In the genomic region with DNA sequence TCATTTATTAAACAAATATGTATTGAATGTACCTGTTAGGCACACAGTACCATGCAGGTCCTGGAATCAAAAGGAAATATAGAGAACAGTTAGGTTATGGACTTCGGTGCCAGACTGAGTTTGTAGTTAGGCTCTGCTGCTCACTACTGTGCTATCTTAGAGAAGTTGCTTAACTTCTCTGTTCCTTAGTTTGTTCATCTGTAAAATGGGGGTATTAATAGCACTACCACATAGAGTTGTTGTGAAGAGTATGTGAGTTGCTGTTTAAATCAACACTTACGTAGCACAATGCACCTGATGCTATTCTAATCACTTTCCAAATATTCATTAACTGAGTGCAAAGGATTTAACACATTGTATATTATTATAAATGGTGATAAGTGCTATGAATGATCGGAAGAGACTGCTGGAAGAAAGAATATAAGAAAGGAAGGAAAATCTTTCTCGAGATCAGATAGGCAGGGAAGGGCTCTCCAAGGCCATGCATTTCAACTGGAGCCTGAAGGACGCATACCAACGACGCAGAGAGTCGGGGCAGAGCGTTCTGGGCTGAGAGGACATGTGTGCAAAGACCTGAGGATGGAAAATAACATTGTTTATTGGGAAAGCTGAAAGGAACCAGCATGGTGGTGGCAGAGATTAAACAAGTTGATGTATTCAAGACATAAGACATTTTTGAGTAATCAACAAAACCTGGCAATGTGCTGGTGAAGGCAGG, we compare ENCODE assay signal across 2 cellular contexts.
TF ChIP-seq lines count a peak whose summit lies in the region.

No MANE protein-coding gene starts in this region.

TF ChIP-seq in HEK293, 187 proteins besides CTCF, POLR2A, EP300 and RAD21 (continued from another document):
- TF ChIP-seq GLIS2 (tag by site-specific recombination; IDR thresholded peaks at IDR 0.05): no peak
- TF ChIP-seq ZNF555 (tag by site-specific recombination; conservative IDR thresholded peaks at IDR 0.05): no peak
- TF ChIP-seq ZNF629 (tag by site-specific recombination; IDR thresholded peaks at IDR 0.05): no peak
- TF ChIP-seq, protein P1, sequence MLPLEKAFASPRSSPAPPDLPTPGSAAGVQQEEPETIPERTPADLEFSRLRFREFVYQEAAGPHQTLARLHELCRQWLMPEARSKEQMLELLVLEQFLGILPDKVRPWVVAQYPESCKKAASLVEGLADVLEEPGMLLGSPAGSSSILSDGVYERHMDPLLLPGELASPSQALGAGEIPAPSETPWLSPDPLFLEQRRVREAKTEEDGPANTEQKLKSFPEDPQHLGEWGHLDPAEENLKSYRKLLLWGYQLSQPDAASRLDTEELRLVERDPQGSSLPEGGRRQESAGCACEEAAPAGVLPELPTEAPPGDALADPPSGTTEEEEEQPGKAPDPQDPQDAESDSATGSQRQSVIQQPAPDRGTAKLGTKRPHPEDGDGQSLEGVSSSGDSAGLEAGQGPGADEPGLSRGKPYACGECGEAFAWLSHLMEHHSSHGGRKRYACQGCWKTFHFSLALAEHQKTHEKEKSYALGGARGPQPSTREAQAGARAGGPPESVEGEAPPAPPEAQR (tag by site-specific recombination; IDR thresholded peaks at IDR 0.05): no peak
- TF ChIP-seq ZNF768 (tag by site-specific recombination; IDR thresholded peaks at IDR 0.05): peak; percentile 45; the same call in 1 of the 2 replicates
- TF ChIP-seq, protein P2, sequence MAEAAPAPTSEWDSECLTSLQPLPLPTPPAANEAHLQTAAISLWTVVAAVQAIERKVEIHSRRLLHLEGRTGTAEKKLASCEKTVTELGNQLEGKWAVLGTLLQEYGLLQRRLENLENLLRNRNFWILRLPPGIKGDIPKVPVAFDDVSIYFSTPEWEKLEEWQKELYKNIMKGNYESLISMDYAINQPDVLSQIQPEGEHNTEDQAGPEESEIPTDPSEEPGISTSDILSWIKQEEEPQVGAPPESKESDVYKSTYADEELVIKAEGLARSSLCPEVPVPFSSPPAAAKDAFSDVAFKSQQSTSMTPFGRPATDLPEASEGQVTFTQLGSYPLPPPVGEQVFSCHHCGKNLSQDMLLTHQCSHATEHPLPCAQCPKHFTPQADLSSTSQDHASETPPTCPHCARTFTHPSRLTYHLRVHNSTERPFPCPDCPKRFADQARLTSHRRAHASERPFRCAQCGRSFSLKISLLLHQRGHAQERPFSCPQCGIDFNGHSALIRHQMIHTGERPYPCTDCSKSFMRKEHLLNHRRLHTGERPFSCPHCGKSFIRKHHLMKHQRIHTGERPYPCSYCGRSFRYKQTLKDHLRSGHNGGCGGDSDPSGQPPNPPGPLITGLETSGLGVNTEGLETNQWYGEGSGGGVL (tag by site-specific recombination; IDR thresholded peaks at IDR 0.05): no peak

TF ChIP-seq in K562, 482 proteins besides CTCF, POLR2A, EP300 and RAD21:
- TF ChIP-seq RCOR1 (IDR thresholded peaks at IDR 0.05; ENCODE audit: borderline replicate concordance in 1 of 2, low read depth in 2 of 2, low read length in 2 of 2) (0 out of 4 replicates have a peak, but pooled peaks of 1 of the 2 experiments have one; percentile 21), KAT7 (CRISPR knock-in tag; IDR thresholded peaks at IDR 0.05; ENCODE audit: borderline replicate concordance) (no peak), ARID2 (IDR thresholded peaks at IDR 0.05) (no peak), ZNF184 (CRISPR knock-in tag; IDR thresholded peaks at IDR 0.05) (no peak), ZNF3 (CRISPR knock-in tag; IDR thresholded peaks at IDR 0.05) (no peak), HDAC2 (IDR thresholded peaks at IDR 0.05) (peak; percentile 83; the same call in 1 of the 2 replicates), TEAD2 (tag; IDR thresholded peaks at IDR 0.05) (no peak), NFXL1 (CRISPR knock-in tag; IDR thresholded peaks at IDR 0.05) (no peak), ZNF224 (CRISPR knock-in tag; IDR thresholded peaks at IDR 0.05) (no peak), ARID1B (IDR thresholded peaks at IDR 0.05) (no peak), ADNP (tag; IDR thresholded peaks at IDR 0.05) (peak; percentile 87), PHF20 (IDR thresholded peaks at IDR 0.05; ENCODE audit: partially characterized antibody) (no peak), ZBED1 (IDR thresholded peaks at IDR 0.05) (no peak), KDM1A (IDR thresholded peaks at IDR 0.05) (peak; percentile 67 to 76), RBM25 (IDR thresholded peaks at IDR 0.05; ENCODE audit: low read depth, low read length, severe bottlenecking) (peak; percentile 90), ZSCAN32 (CRISPR knock-in tag; IDR thresholded peaks at IDR 0.05) (no peak), ZNF780A (CRISPR knock-in tag; IDR thresholded peaks at IDR 0.05) (no peak), RFX7 (CRISPR knock-in tag; IDR thresholded peaks at IDR 0.05) (no peak), GABPB1 (CRISPR knock-in tag; IDR thresholded peaks at IDR 0.05) (no peak), ZBTB1 (CRISPR knock-in tag; IDR thresholded peaks at IDR 0.05; ENCODE audit: borderline replicate concordance, low read depth) (no peak), CHD4 (IDR thresholded peaks at IDR 0.05; ENCODE audit: insufficient read depth, insufficient replicate concordance, low read depth, low read length, poor library complexity, severe bottlenecking) (peak; percentile 88), ZFP36 (IDR thresholded peaks at IDR 0.05; ENCODE audit: low read depth, low read length, partially characterized antibody) (peak; percentile 49), RBM34 (IDR thresholded peaks at IDR 0.05; ENCODE audit: borderline replicate concordance, insufficient read depth, low read length) (no peak), SMARCA5 (IDR thresholded peaks at IDR 0.05) (peak; percentile 81), ZFPM2 (CRISPR knock-in tag; IDR thresholded peaks at IDR 0.05) (no peak), NFIX (CRISPR knock-in tag; IDR thresholded peaks at IDR 0.05; ENCODE audit: low read depth) (no peak), TGIF2 (CRISPR knock-in tag; IDR thresholded peaks at IDR 0.05) (no peak), ZNF507 (tag; conservative IDR thresholded peaks at IDR 0.05) (no peak), BCOR (IDR thresholded peaks at IDR 0.05) (peak; percentile 95)
- TF ChIP-seq, protein P3, sequence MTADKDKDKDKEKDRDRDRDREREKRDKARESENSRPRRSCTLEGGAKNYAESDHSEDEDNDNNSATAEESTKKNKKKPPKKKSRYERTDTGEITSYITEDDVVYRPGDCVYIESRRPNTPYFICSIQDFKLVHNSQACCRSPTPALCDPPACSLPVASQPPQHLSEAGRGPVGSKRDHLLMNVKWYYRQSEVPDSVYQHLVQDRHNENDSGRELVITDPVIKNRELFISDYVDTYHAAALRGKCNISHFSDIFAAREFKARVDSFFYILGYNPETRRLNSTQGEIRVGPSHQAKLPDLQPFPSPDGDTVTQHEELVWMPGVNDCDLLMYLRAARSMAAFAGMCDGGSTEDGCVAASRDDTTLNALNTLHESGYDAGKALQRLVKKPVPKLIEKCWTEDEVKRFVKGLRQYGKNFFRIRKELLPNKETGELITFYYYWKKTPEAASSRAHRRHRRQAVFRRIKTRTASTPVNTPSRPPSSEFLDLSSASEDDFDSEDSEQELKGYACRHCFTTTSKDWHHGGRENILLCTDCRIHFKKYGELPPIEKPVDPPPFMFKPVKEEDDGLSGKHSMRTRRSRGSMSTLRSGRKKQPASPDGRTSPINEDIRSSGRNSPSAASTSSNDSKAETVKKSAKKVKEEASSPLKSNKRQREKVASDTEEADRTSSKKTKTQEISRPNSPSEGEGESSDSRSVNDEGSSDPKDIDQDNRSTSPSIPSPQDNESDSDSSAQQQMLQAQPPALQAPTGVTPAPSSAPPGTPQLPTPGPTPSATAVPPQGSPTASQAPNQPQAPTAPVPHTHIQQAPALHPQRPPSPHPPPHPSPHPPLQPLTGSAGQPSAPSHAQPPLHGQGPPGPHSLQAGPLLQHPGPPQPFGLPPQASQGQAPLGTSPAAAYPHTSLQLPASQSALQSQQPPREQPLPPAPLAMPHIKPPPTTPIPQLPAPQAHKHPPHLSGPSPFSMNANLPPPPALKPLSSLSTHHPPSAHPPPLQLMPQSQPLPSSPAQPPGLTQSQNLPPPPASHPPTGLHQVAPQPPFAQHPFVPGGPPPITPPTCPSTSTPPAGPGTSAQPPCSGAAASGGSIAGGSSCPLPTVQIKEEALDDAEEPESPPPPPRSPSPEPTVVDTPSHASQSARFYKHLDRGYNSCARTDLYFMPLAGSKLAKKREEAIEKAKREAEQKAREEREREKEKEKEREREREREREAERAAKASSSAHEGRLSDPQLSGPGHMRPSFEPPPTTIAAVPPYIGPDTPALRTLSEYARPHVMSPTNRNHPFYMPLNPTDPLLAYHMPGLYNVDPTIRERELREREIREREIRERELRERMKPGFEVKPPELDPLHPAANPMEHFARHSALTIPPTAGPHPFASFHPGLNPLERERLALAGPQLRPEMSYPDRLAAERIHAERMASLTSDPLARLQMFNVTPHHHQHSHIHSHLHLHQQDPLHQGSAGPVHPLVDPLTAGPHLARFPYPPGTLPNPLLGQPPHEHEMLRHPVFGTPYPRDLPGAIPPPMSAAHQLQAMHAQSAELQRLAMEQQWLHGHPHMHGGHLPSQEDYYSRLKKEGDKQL (CRISPR knock-in tag; IDR thresholded peaks at IDR 0.05; ENCODE audit: borderline replicate concordance): no peak
- TF ChIP-seq, protein P4, sequence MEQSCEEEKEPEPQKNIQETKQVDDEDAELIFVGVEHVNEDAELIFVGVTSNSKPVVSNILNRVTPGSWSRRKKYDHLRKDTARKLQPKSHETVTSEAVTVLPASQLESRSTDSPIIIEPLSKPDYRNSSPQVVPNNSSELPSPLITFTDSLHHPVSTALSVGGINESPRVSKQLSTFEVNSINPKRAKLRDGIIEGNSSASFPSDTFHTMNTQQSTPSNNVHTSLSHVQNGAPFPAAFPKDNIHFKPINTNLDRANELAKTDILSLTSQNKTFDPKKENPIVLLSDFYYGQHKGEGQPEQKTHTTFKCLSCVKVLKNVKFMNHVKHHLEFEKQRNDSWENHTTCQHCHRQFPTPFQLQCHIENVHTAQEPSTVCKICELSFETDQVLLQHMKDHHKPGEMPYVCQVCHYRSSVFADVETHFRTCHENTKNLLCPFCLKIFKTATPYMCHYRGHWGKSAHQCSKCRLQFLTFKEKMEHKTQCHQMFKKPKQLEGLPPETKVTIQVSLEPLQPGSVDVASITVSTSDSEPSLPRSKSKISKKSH (CRISPR knock-in tag; IDR thresholded peaks at IDR 0.05): no peak
